In genomic region chr10:11936389-11937152, GRCh38 we compare ENCODE assay signal across 17 cellular contexts.
DNase-seq lines count a peak whose midpoint lies in the region; ATAC-seq lines count a peak whose summit lies in the region.
"Had no signal": no experiment of that assay in that cellular context is flagged by ENCODE, and none has a peak within 500 bp of the region (broad histone marks: within the 10 kb centered on the region; RNA-seq: fewer than 3 reads in every experiment).

No MANE protein-coding gene starts in this region.

- CTCF ChIA-PET in activated CD4-positive, alpha-beta T cell treated with anti-CD3 and anti-CD28 coated beads, Interleukin-2, amount 10 ng/mL, durations not matched to agents 7 days and 5 days (lab: Charles Lee): interaction anchor here (1.1 kb wide), 1 partner anchor 11 kb away, joined by 3 read pairs; no protein-coding TSS in a partner anchor

- peak overlapping the region; percentile 30 for H3K4me3 ChIP-seq in iPS-15b (ENCODE audit: low read depth, low read length)
- H3K4me3 ChIP-seq: BLaER1, PC-9 had no signal

- H3K36me3 Mint-ChIP-seq in activated CD4-positive, alpha-beta T cell treated with anti-CD3 and anti-CD28 coated beads, Interleukin-2, amount 10 ng/mL, durations not matched to agents 24 days and 14 days (ENCODE audit: low read depth): peaks cover 29% of the 10 kb centered on the region
- H3K36me3 Mint-ChIP-seq in activated CD4-positive, alpha-beta T cell treated with anti-CD3 and anti-CD28 coated beads, Interleukin-2, amount 10 ng/mL, durations not matched to agents 7 days and 5 days (ENCODE audit: low read depth): peaks cover 22% of the 10 kb centered on the region
- H3K36me3 Mint-ChIP-seq in activated T-helper 17 cell treated with anti-CD3 and anti-CD28 coated beads, Interleukin-2, amount 50 U/mL, for 72 hours (ENCODE audit: low read depth): peaks cover 66% of the 10 kb centered on the region
- H3K36me3 Mint-ChIP-seq in stimulated activated naive B cell treated with anti-CD40 and anti-IgM and Interleukin-4, amounts not matched to agents 10 μg/mL and 1 μg/mL and 100 μg/mL, for 72 hours: peaks cover 19 to 34% of the 10 kb centered on the region in 2 donors

- no peaks in the 10 kb centered on the region for H3K9me3 ChIP-seq in iPS-15b (ENCODE audit: control insufficient read depth, insufficient read depth, low read length)
- H3K9me3 ChIP-seq: BLaER1 had no signal

- intact Hi-C loops in activated CD4-positive, alpha-beta T cell treated with anti-CD3 and anti-CD28 coated beads, Interleukin-2, amount 10 ng/mL, durations not matched to agents 24 days and 14 days (cut with micrococcal nuclease): no loop called here

- H3K27ac Mint-ChIP-seq in activated CD4-positive, alpha-beta T cell treated with anti-CD3 and anti-CD28 coated beads, Interleukin-2, amount 10 ng/mL, durations not matched to agents 24 days and 14 days: no peak overlapping the region
- H3K27ac Mint-ChIP-seq in activated CD4-positive, alpha-beta T cell treated with anti-CD3 and anti-CD28 coated beads, Interleukin-2, amount 10 ng/mL, durations not matched to agents 7 days and 5 days: no peak overlapping the region
- H3K27ac Mint-ChIP-seq in activated T-helper 17 cell treated with anti-CD3 and anti-CD28 coated beads, Interleukin-2, amount 50 U/mL, for 72 hours: peak overlapping the region; percentile 14
- H3K27ac Mint-ChIP-seq in stimulated activated naive B cell treated with anti-CD40 and anti-IgM and Interleukin-4, amounts not matched to agents 10 μg/mL and 1 μg/mL and 100 μg/mL, for 72 hours: peak overlapping the region; percentile 3

- H3K27me3 Mint-ChIP-seq in activated CD4-positive, alpha-beta T cell treated with anti-CD3 and anti-CD28 coated beads, Interleukin-2, amount 10 ng/mL, durations not matched to agents 24 days and 14 days: no peaks in the 10 kb centered on the region
- H3K27me3 Mint-ChIP-seq in activated CD4-positive, alpha-beta T cell treated with anti-CD3 and anti-CD28 coated beads, Interleukin-2, amount 10 ng/mL, durations not matched to agents 7 days and 5 days: no peaks in the 10 kb centered on the region
- no peaks in the 10 kb centered on the region for H3K27me3 Mint-ChIP-seq in activated T-helper 17 cell treated with anti-CD3 and anti-CD28 coated beads, Interleukin-2, amount 50 U/mL, for 72 hours
- no peaks in the 10 kb centered on the region for H3K27me3 Mint-ChIP-seq in stimulated activated naive B cell treated with anti-CD40 and anti-IgM and Interleukin-4, amounts not matched to agents 10 μg/mL and 1 μg/mL and 100 μg/mL, for 72 hours
- H3K27me3 Mint-ChIP-seq: CD8-positive, alpha-beta memory T cell had no signal

- no peaks in the 10 kb centered on the region for H3K27me3 ChIP-seq in iPS-15b (ENCODE audit: control insufficient read depth, insufficient read depth, low read length)
- H3K27me3 ChIP-seq: BLaER1 had no signal

- H3K4me1 Mint-ChIP-seq in activated CD4-positive, alpha-beta T cell treated with anti-CD3 and anti-CD28 coated beads, Interleukin-2, amount 10 ng/mL, durations not matched to agents 24 days and 14 days: peaks cover 1% of the 10 kb centered on the region
- H3K4me1 Mint-ChIP-seq in activated CD4-positive, alpha-beta T cell treated with anti-CD3 and anti-CD28 coated beads, Interleukin-2, amount 10 ng/mL, durations not matched to agents 7 days and 5 days: no peaks in the 10 kb centered on the region
- peaks cover 8% of the 10 kb centered on the region for H3K4me1 Mint-ChIP-seq in activated T-helper 17 cell treated with anti-CD3 and anti-CD28 coated beads, Interleukin-2, amount 50 U/mL, for 72 hours
- H3K4me1 Mint-ChIP-seq in stimulated activated naive B cell treated with anti-CD40 and anti-IgM and Interleukin-4, amounts not matched to agents 10 μg/mL and 1 μg/mL and 100 μg/mL, for 72 hours: no peaks in the 10 kb centered on the region
- H3K4me1 Mint-ChIP-seq: CD8-positive, alpha-beta memory T cell had no signal

- DNase-seq in activated CD4-positive, alpha-beta T cell treated with anti-CD3 and anti-CD28 coated beads, Interleukin-2, amount 10 ng/mL, durations not matched to agents 24 days and 14 days: peak; percentile 47
- DNase-seq in activated CD4-positive, alpha-beta T cell treated with anti-CD3 and anti-CD28 coated beads, Interleukin-2, amount 10 ng/mL, durations not matched to agents 7 days and 5 days: no peak
- no peak for DNase-seq in stimulated activated naive B cell treated with anti-CD40 and anti-IgM and Interleukin-4, amounts not matched to agents 10 μg/mL and 1 μg/mL and 100 μg/mL, for 72 hours
- no peak for DNase-seq in NCI-H187 treated with DMSO at 0.1 percent for 48 hours (lab: John Stamatoyannopoulos, UW)
- no peak for DNase-seq in NCI-H1048 (lab: John Stamatoyannopoulos, UW)
- DNase-seq in NCI-H2171 (lab: John Stamatoyannopoulos, UW): no peak
- DNase-seq: CD8-positive, alpha-beta memory T cell; EL; IMR-90; NCI-H1436; NCI-H2081; NCI-H345; NCI-H69; PC-9 had no signal

- POLR2A ChIA-PET in activated CD4-positive, alpha-beta T cell treated with anti-CD3 and anti-CD28 coated beads, Interleukin-2, amount 10 ng/mL, durations not matched to agents 7 days and 5 days (lab: Charles Lee): no interaction called here

- H3K9me3 Mint-ChIP-seq in activated CD4-positive, alpha-beta T cell treated with anti-CD3 and anti-CD28 coated beads, Interleukin-2, amount 10 ng/mL, durations not matched to agents 24 days and 14 days: no peaks in the 10 kb centered on the region
- H3K9me3 Mint-ChIP-seq in activated CD4-positive, alpha-beta T cell treated with anti-CD3 and anti-CD28 coated beads, Interleukin-2, amount 10 ng/mL, durations not matched to agents 7 days and 5 days: no peaks in the 10 kb centered on the region
- no peaks in the 10 kb centered on the region for H3K9me3 Mint-ChIP-seq in activated T-helper 17 cell treated with anti-CD3 and anti-CD28 coated beads, Interleukin-2, amount 50 U/mL, for 72 hours
- no peaks in the 10 kb centered on the region for H3K9me3 Mint-ChIP-seq in stimulated activated naive B cell treated with anti-CD40 and anti-IgM and Interleukin-4, amounts not matched to agents 10 μg/mL and 1 μg/mL and 100 μg/mL, for 72 hours
- H3K9me3 Mint-ChIP-seq: CD8-positive, alpha-beta memory T cell had no signal

- ATAC-seq in activated T-helper 17 cell treated with anti-CD3 and anti-CD28 coated beads, Interleukin-2, amount 50 U/mL, for 72 hours (replicated peaks): no peak
- ATAC-seq in stimulated activated naive B cell treated with anti-CD40 and anti-IgM and Interleukin-4, amounts not matched to agents 10 μg/mL and 1 μg/mL and 100 μg/mL, for 72 hours (replicated peaks): no peak

- no peak overlapping the region for H3K9ac ChIP-seq in iPS-15b (ENCODE audit: low read depth, low read length)
- H3K9ac ChIP-seq: BLaER1 had no signal

- H3K4me1 ChIP-seq in iPS-15b (ENCODE audit: control insufficient read depth, insufficient read depth, low read length): peaks cover 24% of the 10 kb centered on the region
- H3K4me1 ChIP-seq: BLaER1 had no signal

- no peaks in the 10 kb centered on the region for H3K36me3 ChIP-seq in iPS-15b (ENCODE audit: control insufficient read depth, insufficient read depth, low read length)

- no peak overlapping the region for H3K4me3 Mint-ChIP-seq in activated CD4-positive, alpha-beta T cell treated with anti-CD3 and anti-CD28 coated beads, Interleukin-2, amount 10 ng/mL, durations not matched to agents 24 days and 14 days
- H3K4me3 Mint-ChIP-seq in activated CD4-positive, alpha-beta T cell treated with anti-CD3 and anti-CD28 coated beads, Interleukin-2, amount 10 ng/mL, durations not matched to agents 7 days and 5 days: no peak overlapping the region
- H3K4me3 Mint-ChIP-seq in activated T-helper 17 cell treated with anti-CD3 and anti-CD28 coated beads, Interleukin-2, amount 50 U/mL, for 72 hours: no peak overlapping the region
- no peak overlapping the region for H3K4me3 Mint-ChIP-seq in stimulated activated naive B cell treated with anti-CD40 and anti-IgM and Interleukin-4, amounts not matched to agents 10 μg/mL and 1 μg/mL and 100 μg/mL, for 72 hours
- H3K4me3 Mint-ChIP-seq: CD8-positive, alpha-beta memory T cell had no signal

Comparison
In these comparisons a context has a peak if more than half of its experiments do, and no peak if none do; other contexts are left out.
1. H3K27ac Mint-ChIP-seq: peak in activated T-helper 17 cell treated with anti-CD3 and anti-CD28 coated beads, Interleukin-2, amount 50 U/mL, for 72 hours (single experiment) and stimulated activated naive B cell treated with anti-CD40 and anti-IgM and Interleukin-4, amounts not matched to agents 10 μg/mL and 1 μg/mL and 100 μg/mL, for 72 hours (single experiment); none in activated CD4-positive, alpha-beta T cell treated with anti-CD3 and anti-CD28 coated beads, Interleukin-2, amount 10 ng/mL, durations not matched to agents 24 days and 14 days (single experiment) and activated CD4-positive, alpha-beta T cell treated with anti-CD3 and anti-CD28 coated beads, Interleukin-2, amount 10 ng/mL, durations not matched to agents 7 days and 5 days (single experiment).